In genomic region chr3:49028673-49029562, GRCh38 we compare ENCODE assay signal across 8 cellular contexts. TPM values are rescaled to one million over a fixed set of nuclear protein-coding genes. Genes with fewer than 3 reads are reported as not detected.
DNase-seq lines count a peak whose midpoint lies in the region; FAIRE-seq and TF ChIP-seq lines count a peak whose summit lies in the region.

IMPDH2 (minus strand) TSS chr3:49029398; CDS start chr3:49029350, 48 bp downstream.

- no peaks in the 10 kb centered on the region for H3K27me3 ChIP-seq in stomach

- no peak for FAIRE-seq in H54 (lab: Jason Lieb, UNC)

- H3K27me3 Mint-ChIP-seq in neural crest cell (ENCODE audit: low read depth): peaks cover 7% of the 10 kb centered on the region

- H3K4me1 ChIP-seq in stomach: peaks cover 12 to 56% (median 38%) of the 10 kb centered on the region in 4 donors

- peak within 1 kb of the TSS; percentile 97 for H3K27ac Mint-ChIP-seq in neural crest cell (ENCODE audit: unreplicated experiment)

- peaks cover 32% of the 10 kb centered on the region for H3K36me3 Mint-ChIP-seq in neural crest cell (ENCODE audit: low read depth)

- TF ChIP-seq POLR2A in H54 (IDR thresholded peaks at IDR 0.05; ENCODE audit: low read depth, low read length) (peak; percentile 100), stomach (IDR thresholded peaks at IDR 0.05) (peak in 2 of 4 donors; percentile 83 to 90)

- H3K4me1 Mint-ChIP-seq in neural crest cell: peaks cover 26% of the 10 kb centered on the region

- DNase-seq in ELF-1 (ENCODE audit: low read depth, low spot score) (peak; percentile 96), H54 (ENCODE audit: insufficient read length, low spot score) (peak; percentile 71), M059J (ENCODE audit: low read depth) (peak; percentile 81), SHP77 treated with DMSO at 0.1 percent for 48 hours (lab: John Stamatoyannopoulos, UW) (peak; percentile 75), fibroblast of villous mesenchyme (ENCODE audit: low read depth) (peak; percentile 93), neural crest cell (ENCODE audit: low read depth, low spot score) (peak; percentile 83), stomach (peak; percentile 96)
- peak; percentile 97 for DNase-seq in activated effector memory CD4-positive, alpha-beta T cell treated with anti-CD3 and anti-CD28 coated beads, Interleukin-2, amount 50 U/mL, for 16 hours

- TF ChIP-seq EP300 in stomach (IDR thresholded peaks at IDR 0.05): no peak

- H3K4me3 ChIP-seq in fibroblast of villous mesenchyme (ENCODE audit: low read depth, low read length) (peak within 1 kb of the TSS; percentile 73), stomach (peak within 1 kb of the TSS; percentile 61 to 83 (median 74))

- no peak for TF ChIP-seq CTCF in fibroblast of villous mesenchyme (IDR thresholded peaks at IDR 0.05; ENCODE audit: insufficient read depth, low read depth, low read length)
- no peak for TF ChIP-seq CTCF in neural crest cell (conservative IDR thresholded peaks at IDR 0.05)
- TF ChIP-seq CTCF in stomach (IDR thresholded peaks at IDR 0.05): peak in 1 of 7 experiments; percentile 15

- H3K4me3 Mint-ChIP-seq in neural crest cell: peak within 1 kb of the TSS; percentile 96

- no peaks in the 10 kb centered on the region for H3K9me3 ChIP-seq in stomach

- H3K27ac ChIP-seq in stomach: peak within 1 kb of the TSS; percentile 89 to 98 (median 95)

- intact Hi-C loops in stomach (cut with DNase I; ENCODE audit: low total_unique reads): no loop called here

- H3K36me3 ChIP-seq in stomach: peaks cover 57 to 79% (median 76%) of the 10 kb centered on the region in 4 donors

- WGBS in stomach, 5 donors: 1 to 3% (median 1%) methylated on average over 15 to 55 of the region's 55 CpGs

- no peaks in the 10 kb centered on the region for H3K9me3 Mint-ChIP-seq in neural crest cell

RNA-seq across cellular contexts. Expression of gene IMPDH2, which starts in this region (rescaled TPM):
- 112 and 119 TPM in 2 replicates for total RNA-seq in M059J (2014; rRNA removed; shearing (Covaris generic))
- 225 and 260 TPM in 2 replicates for total RNA-seq in fibroblast of villous mesenchyme
- 259 and 261 TPM in 2 replicates for total RNA-seq in neural crest cell
- total RNA-seq in stomach: 100 to 1,000 TPM in 3 of 5 donors, 10 to 100 TPM in 2; 50.4 to 159 (median 107) TPM
- 100 to 1,000 TPM in 2 of 3 donors, 10 to 100 TPM in 1; 90.9 to 156 (median 107) TPM for polyA plus RNA-seq in stomach

Comparison
In these comparisons a context has a peak if more than half of its experiments do, and no peak if none do; other contexts are left out.
1. Peak in every context shown above with its lines: DNase-seq, H3K4me3 ChIP-seq and H3K27ac ChIP-seq.